20 cellular contexts compared by ENCODE assay signal in genomic region chr3:10396931-10397330, GRCh38.
DNase-seq lines count a peak whose midpoint lies in the region; ATAC-seq, FAIRE-seq and TF ChIP-seq lines count a peak whose summit lies in the region.
"Had no signal": no experiment of that assay in that cellular context is flagged by ENCODE, and none has a peak within 500 bp of the region (broad histone marks: within the 10 kb centered on the region; RNA-seq: fewer than 3 reads in every experiment).

No MANE protein-coding gene starts in this region.

- H3K4me1 ChIP-seq in HepG2 (ENCODE audit: insufficient read depth, low read length) (no peaks in the 10 kb centered on the region), right lobe of liver (no peaks in the 10 kb centered on the region), H1 (replicated peaks in 1 of 4; ENCODE audit: control insufficient read depth in 3 of 4, insufficient read depth in 4 of 4, low read length in 3 of 4) (peaks cover 6 to 22% (median 14%) of the 10 kb centered on the region in 4 experiments)
- H3K4me1 ChIP-seq: BE2C had no signal

- peak overlapping the region; percentile 44; the same call in 1 of the 2 replicates for H2BK12ac ChIP-seq in H1 (ENCODE audit: low read depth, low read length)

- in situ Hi-C loops in HepG2 (cut with HindIII; ENCODE audit: extremely low pct_ligation_motif_present, low pct_unique_long_range_greater_than_20kb): no loop called here

- H4K5ac ChIP-seq in H1 (ENCODE audit: insufficient read length, low read depth, low read length): no peak overlapping the region

- no peak overlapping the region for H3K23ac ChIP-seq in H1 (ENCODE audit: insufficient read length)

- H3K9me2 ChIP-seq in SU-DHL-6 (replicated peaks; ENCODE audit: insufficient read depth, low read length): no peaks in the 10 kb centered on the region

- no peak overlapping the region for H3K27ac ChIP-seq in HepG2 (ENCODE audit: extremely low read length, insufficient read depth, low read length)
- no peak overlapping the region for H3K27ac ChIP-seq in right lobe of liver
- H3K27ac ChIP-seq in SU-DHL-6 (ENCODE audit: low read depth, low read length): peak overlapping the region; percentile 85; the same call in 1 of the 2 replicates
- H3K27ac ChIP-seq in H1 (ENCODE audit: low read depth, low read length): no peak overlapping the region
- no peak overlapping the region for H3K27ac ChIP-seq in WERI-Rb-1
- H3K27ac ChIP-seq: RWPE1 had no signal

- no peak overlapping the region for H4K8ac ChIP-seq in H1 (ENCODE audit: extremely low read depth, insufficient read depth, low read length)

- POLR2A ChIA-PET in HepG2 (lab: Yijun Ruan, JAX): no interaction called here
- POLR2A ChIA-PET in H1 (lab: Charles Lee; ENCODE audit: partially characterized antibody): no interaction called here

- no peaks in the 10 kb centered on the region for H3K36me3 ChIP-seq in HepG2 (replicated peaks in 1 of 2; ENCODE audit: control insufficient read depth in 1 of 2, insufficient read depth in 2 of 2, low read length in 2 of 2)
- peaks cover 0 to 62% (median 18%) of the 10 kb centered on the region in 4 donors for H3K36me3 ChIP-seq in right lobe of liver
- no peaks in the 10 kb centered on the region for H3K36me3 ChIP-seq in SU-DHL-6 (ENCODE audit: low read length)
- no peaks in the 10 kb centered on the region for H3K36me3 ChIP-seq in H1 (ENCODE audit: control insufficient read depth in 2 of 4, insufficient read depth in 4 of 4, low read length in 3 of 4)
- no peaks in the 10 kb centered on the region for H3K36me3 ChIP-seq in WERI-Rb-1
- H3K36me3 ChIP-seq: BE2C had no signal

- intact Hi-C loops in HepG2 (cut with micrococcal nuclease; ENCODE audit: unreplicated experiment): no loop called here
- intact Hi-C loops in right lobe of liver (cut with DNase I): no loop called here

- no peak for ATAC-seq in HepG2
- ATAC-seq in right lobe of liver: no peak
- no peak for ATAC-seq in GM19467 (IDR thresholded peaks at IDR 0.05; ENCODE audit: unreplicated experiment)
- ATAC-seq: PC-3 had no signal

- no peak overlapping the region for H3K56ac ChIP-seq in H1 (replicated peaks; ENCODE audit: insufficient read length, low read depth, low read length)

- H3K4ac ChIP-seq in H1 (replicated peaks; ENCODE audit: insufficient read length, low read depth, low read length): no peak overlapping the region

- no peak for TF ChIP-seq CTCF in HepG2 (CRISPR knock-in tag; IDR thresholded peaks at IDR 0.05)
- no peak for TF ChIP-seq CTCF in right lobe of liver (IDR thresholded peaks at IDR 0.05)
- TF ChIP-seq CTCF in SU-DHL-6 (IDR thresholded peaks at IDR 0.05; ENCODE audit: insufficient read depth, low read length, poor library complexity, severe bottlenecking): no peak
- no peak for TF ChIP-seq CTCF in H1 (IDR thresholded peaks at IDR 0.05; ENCODE audit: control extremely low read depth in 1 of 3, insufficient read depth in 1 of 3, low read depth in 1 of 3, low read length in 3 of 3)
- TF ChIP-seq CTCF in WERI-Rb-1 (IDR thresholded peaks at IDR 0.05; ENCODE audit: low read depth, low read length): no peak

- TF ChIP-seq POLR2A in HepG2 (IDR thresholded peaks at IDR 0.05; ENCODE audit: insufficient read depth in 1 of 2, low read depth in 2 of 2, low read length in 2 of 2) (no peak), right lobe of liver (IDR thresholded peaks at IDR 0.05) (no peak), H1 (IDR thresholded peaks at IDR 0.05; ENCODE audit: control extremely low read depth in 1 of 2, low read depth in 2 of 2, low read length in 2 of 2) (no peak)

- BruUV-seq in HepG2 (replicated peaks; lab: Mats Ljungman, UMichigan): no TSS peak

- H2BK120ac ChIP-seq in H1 (replicated peaks; ENCODE audit: low read depth, low read length): no peak overlapping the region

- CTCF ChIA-PET in HepG2 (lab: Yijun Ruan, JAX; ENCODE audit: low intra/inter-chr PET ratio, low total read pairs) (no interaction called here), H1 (lab: Charles Lee; ENCODE audit: partially characterized antibody) (no interaction called here)

- TF ChIP-seq EP300 in HepG2 (IDR thresholded peaks at IDR 0.05; ENCODE audit: low read depth in 2 of 2, low read length in 2 of 2): no peak
- no peak for TF ChIP-seq EP300 in HepG2 (CRISPR knock-in tag; IDR thresholded peaks at IDR 0.05; ENCODE audit: borderline replicate concordance)
- no peak for TF ChIP-seq EP300 in H1 (IDR thresholded peaks at IDR 0.05; ENCODE audit: borderline replicate concordance in 1 of 2, low read depth in 2 of 2, low read length in 2 of 2)

- no peaks in the 10 kb centered on the region for H3K23me2 ChIP-seq in H1 (ENCODE audit: low read depth, low read length)

- 64% methylated on average over 3 of the region's 4 CpGs for WGBS in HepG2 (ENCODE audit: low lambda C conversion rate)
- WGBS in right lobe of liver (ENCODE audit: insufficient coverage, low coverage, low lambda C conversion rate, missing lambda C conversion rate): 100% methylated on average over 2 of the region's 4 CpGs
- 78% methylated on average over 4 of the region's 4 CpGs; no CpG with 5 or more reads in 1 of the 2 experiments for WGBS in H1 (ENCODE audit: extremely low coverage in 1 of 2, insufficient coverage in 1 of 2, insufficient read length in 1 of 2, insufficient replicate concordance in 2 of 2, low coverage in 1 of 2, low lambda C conversion rate in 2 of 2, missing lambda C conversion rate in 1 of 2), 2 experiments

- H3K14ac ChIP-seq in H1 (ENCODE audit: insufficient read length): no peak overlapping the region

- H2BK5ac ChIP-seq in H1 (ENCODE audit: low read depth, low read length): peak overlapping the region; percentile 10; the same call in 1 of the 2 replicates

- H3K27me3 ChIP-seq in HepG2 (ENCODE audit: control insufficient read depth in 1 of 2, insufficient read depth in 2 of 2, low read length in 2 of 2) (peaks cover 0 to 3% of the 10 kb centered on the region in 2 experiments; a peak in 2 of 5 replicates), right lobe of liver (no peaks in the 10 kb centered on the region), SU-DHL-6 (ENCODE audit: low read length) (no peaks in the 10 kb centered on the region), H1 (replicated peaks in 1 of 4; ENCODE audit: control insufficient read depth in 3 of 4, extremely low read depth in 1 of 4, insufficient read depth in 3 of 4, low read length in 3 of 4) (no peaks in the 10 kb centered on the region; a peak in 1 of 7 replicates), WERI-Rb-1 (ENCODE audit: insufficient read depth, low read depth, severe bottlenecking) (no peaks in the 10 kb centered on the region)
- H3K27me3 ChIP-seq: BE2C had no signal

- DNase-seq in HepG2 (ENCODE audit: low spot score): no peak
- DNase-seq in right lobe of liver: no peak
- no peak for DNase-seq in H1 (ENCODE audit: low read depth in 1 of 2, low spot score in 2 of 2)
- DNase-seq in DMS153 (lab: John Stamatoyannopoulos, UW): no peak
- no peak for DNase-seq in NCI-H510A (lab: John Stamatoyannopoulos, UW)
- no peak for DNase-seq in WERI-Rb-1
- DNase-seq: 8988T, BE2C, DND-41, GOT3, NCI-H1105, NCI-H2081, NCI-H2171 treated with DMSO at 0.1 percent for 48 hours, NCI-H446, NCI-H774, PC-3, SIG-M5 had no signal

- H4K91ac ChIP-seq in H1 (replicated peaks; ENCODE audit: insufficient read length, low read length): peak overlapping the region; percentile 25

- no peak overlapping the region for H3K9ac ChIP-seq in HepG2 (ENCODE audit: insufficient read depth, low read depth, low read length)
- H3K9ac ChIP-seq in SU-DHL-6 (ENCODE audit: low read length): no peak overlapping the region; the same call in 1 of the 2 replicates
- no peak overlapping the region for H3K9ac ChIP-seq in H1 (replicated peaks in 1 of 4; ENCODE audit: extremely low read depth in 1 of 4, low read depth in 3 of 4, low read length in 3 of 4)

- H2BK20ac ChIP-seq in H1 (ENCODE audit: low read length): 0 out of 2 replicates have a peak overlapping the region, but pooled peaks have one; percentile 5

- H2AFZ ChIP-seq in HepG2 (ENCODE audit: low read length) (no peak overlapping the region), SU-DHL-6 (ENCODE audit: low read depth, low read length, severe bottlenecking) (no peak overlapping the region), H1 (ENCODE audit: low read length) (no peak overlapping the region)

- H3K18ac ChIP-seq in H1 (ENCODE audit: extremely low read depth, low read length): no peak overlapping the region

- peak overlapping the region; percentile 25; the same call in 1 of the 2 replicates for H2BK15ac ChIP-seq in H1 (ENCODE audit: low read length)

- TF ChIP-seq RAD21 in HepG2 (CRISPR knock-in tag; IDR thresholded peaks at IDR 0.05) (no peak), H1 (IDR thresholded peaks at IDR 0.05 in 1 of 2, conservative IDR thresholded peaks at IDR 0.05 in 1 of 2; ENCODE audit: low read depth in 2 of 2, low read length in 2 of 2) (no peak)

- H3K4me3 ChIP-seq in HepG2 (replicated peaks in 1 of 3; ENCODE audit: insufficient read depth in 1 of 3, low read depth in 2 of 3, low read length in 3 of 3) (no peak overlapping the region), right lobe of liver (no peak overlapping the region), SU-DHL-6 (ENCODE audit: insufficient read depth, low read length, poor library complexity, severe bottlenecking) (no peak overlapping the region), H1 (ENCODE audit: extremely low read depth in 1 of 4, insufficient read depth in 2 of 4, low read depth in 3 of 4, low read length in 4 of 4) (no peak overlapping the region), WERI-Rb-1 (ENCODE audit: low read depth, low read length) (no peak overlapping the region)

- H3K79me2 ChIP-seq in HepG2 (ENCODE audit: insufficient read depth, low read length) (no peaks in the 10 kb centered on the region), SU-DHL-6 (ENCODE audit: insufficient read depth, low read length) (no peaks in the 10 kb centered on the region), H1 (ENCODE audit: control insufficient read depth in 1 of 2, insufficient read depth in 2 of 2, low read length in 2 of 2) (no peaks in the 10 kb centered on the region)

- no peaks in the 10 kb centered on the region for H3K79me1 ChIP-seq in H1 (ENCODE audit: low read depth, low read length)

- peaks cover 15% of the 10 kb centered on the region; the same call in 1 of the 2 replicates for H3F3A ChIP-seq in SU-DHL-6 (ENCODE audit: insufficient read depth)

- no peak overlapping the region for H2AK5ac ChIP-seq in H1 (ENCODE audit: low read depth, low read length)

- H3K4me2 ChIP-seq in HepG2 (ENCODE audit: low read depth, low read length) (no peak overlapping the region), SU-DHL-6 (ENCODE audit: low read depth, low read length, poor library complexity, severe bottlenecking) (no peak overlapping the region), H1 (ENCODE audit: insufficient read depth in 1 of 2, low read depth in 2 of 2, low read length in 2 of 2) (no peak overlapping the region)

- H3K9me3 ChIP-seq in HepG2 (ENCODE audit: low read length): no peaks in the 10 kb centered on the region
- no peaks in the 10 kb centered on the region for H3K9me3 ChIP-seq in right lobe of liver
- no peaks in the 10 kb centered on the region for H3K9me3 ChIP-seq in SU-DHL-6 (ENCODE audit: insufficient read depth, low read length)
- no peaks in the 10 kb centered on the region for H3K9me3 ChIP-seq in H1 (ENCODE audit: insufficient read depth in 2 of 2, low read depth in 1 of 2, low read length in 1 of 2)
- no peaks in the 10 kb centered on the region for H3K9me3 ChIP-seq in WERI-Rb-1 (ENCODE audit: severe bottlenecking)
- H3K9me3 ChIP-seq: BE2C had no signal

- H4K20me1 ChIP-seq in HepG2 (ENCODE audit: insufficient read depth, low read length) (no peaks in the 10 kb centered on the region), SU-DHL-6 (ENCODE audit: low read depth, low read length) (no peaks in the 10 kb centered on the region), H1 (replicated peaks in 1 of 2; ENCODE audit: control insufficient read depth in 1 of 2, insufficient read depth in 2 of 2, low read length in 2 of 2) (no peaks in the 10 kb centered on the region)

- FAIRE-seq in HepG2 (lab: Jason Lieb, UNC) (no peak), H1 (lab: Jason Lieb, UNC) (no peak)
